ENCODE assay signal across 19 cellular contexts in genomic region chr1:217953922-217954321, GRCh38.
"Had no signal": no experiment of that assay in that cellular context is flagged by ENCODE, and none has a peak within 500 bp of the region (broad histone marks: within the 10 kb centered on the region; RNA-seq: fewer than 3 reads in every experiment).

No MANE protein-coding gene starts in this region.

- DNase-seq: activated CD4-positive, alpha-beta T cell treated with anti-CD3 and anti-CD28 coated beads, Interleukin-2, amount 50 U/mL, for 1 hour; activated CD4-positive, CD25-positive, alpha-beta regulatory T cell; activated naive CD4-positive, alpha-beta T cell treated with anti-CD3 and anti-CD28 coated beads, Interleukin-2, amount 50 U/mL, for 16 hours; activated T-cell treated with anti-CD3 and anti-CD28 coated beads for 4 hours; adrenal gland; cerebellar nuclear complex; effector memory CD8-positive, alpha-beta T cell; mucosa of descending colon; natural killer cell; psoas muscle; stimulated activated CD4-positive, alpha-beta T cell treated with anti-CD3 and anti-CD28 coated beads, Interleukin-2, amount 100 ng/mL, for 48 hours; stimulated activated naive CD8-positive, alpha-beta T cell treated with anti-CD3 and anti-CD28 coated beads, Interleukin-15, Interleukin-2, amounts not matched to agents 100 U/mL and 50 U/mL, for 24 hours; T-cell; upper lobe of right lung had no signal

- H3K27me3 Mint-ChIP-seq: dendritic cell treated with granulocyte-macrophage colony-stimulating factor and Interleukin-4, amounts not matched to agents 40 ng/mL and 50 ng/mL, for 4 days; effector memory CD8-positive, alpha-beta T cell; T-cell had no signal

- H3K27ac Mint-ChIP-seq: brain; dendritic cell treated with granulocyte-macrophage colony-stimulating factor and Interleukin-4, amounts not matched to agents 40 ng/mL and 50 ng/mL, for 4 days; effector memory CD8-positive, alpha-beta T cell; natural killer cell; T-cell had no signal

- H3K4me3 Mint-ChIP-seq: brain; dendritic cell treated with granulocyte-macrophage colony-stimulating factor and Interleukin-4, amounts not matched to agents 40 ng/mL and 50 ng/mL, for 4 days; effector memory CD8-positive, alpha-beta T cell; natural killer cell; T-cell had no signal

- H3K9me3 ChIP-seq: adrenal gland, mucosa of descending colon, psoas muscle, suprapubic skin, upper lobe of right lung had no signal

- H3K36me3 Mint-ChIP-seq: brain, T-cell had no signal

- H3K4me1 ChIP-seq: adrenal gland, psoas muscle, suprapubic skin, upper lobe of right lung had no signal

- H3K27me3 ChIP-seq: adrenal gland, suprapubic skin, upper lobe of right lung had no signal

- H3K4me1 Mint-ChIP-seq: brain, natural killer cell, T-cell had no signal

- H3K36me3 ChIP-seq: adrenal gland, suprapubic skin, upper lobe of right lung had no signal

- H3K27ac ChIP-seq: adrenal gland, psoas muscle, suprapubic skin, upper lobe of right lung had no signal

- H3K4me3 ChIP-seq: adrenal gland, mucosa of descending colon, psoas muscle, suprapubic skin, upper lobe of right lung had no signal

- ATAC-seq: effector memory CD8-positive, alpha-beta T cell; esophagus mucosa; left lobe of liver; mucosa of descending colon; natural killer cell; psoas muscle; stimulated activated naive CD8-positive, alpha-beta T cell treated with anti-CD3 and anti-CD28 coated beads, Interleukin-15, Interleukin-2, amounts not matched to agents 100 U/mL and 50 U/mL, for 24 hours; T-cell; upper lobe of right lung had no signal
